Comparison of ENCODE assay signal across 13 cellular contexts in the genomic region with DNA sequence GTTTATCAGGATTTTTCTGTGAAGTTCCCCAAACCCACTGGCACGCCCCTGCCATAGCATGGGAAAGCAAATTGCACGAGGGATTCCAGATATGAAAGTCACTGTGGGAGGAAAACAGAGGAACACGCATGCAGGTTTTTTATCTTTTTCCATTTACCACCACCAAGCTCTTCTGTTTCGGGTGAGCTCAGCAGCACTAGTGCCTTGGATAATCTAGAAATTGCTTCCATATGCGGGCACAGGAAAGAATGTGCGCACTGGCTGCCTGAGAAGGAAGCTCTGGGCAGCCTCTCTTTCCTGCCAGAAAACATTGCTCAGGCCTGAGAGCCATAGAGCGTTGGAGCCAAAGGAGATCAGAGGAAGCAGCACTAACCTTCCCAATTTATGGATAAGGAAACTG.
DNase-seq lines count a peak whose midpoint lies in the region; ATAC-seq and TF ChIP-seq lines count a peak whose summit lies in the region.
"Had no signal": no experiment of that assay in that cellular context is flagged by ENCODE, and none has a peak within 500 bp of the region (broad histone marks: within the 10 kb centered on the region; RNA-seq: fewer than 3 reads in every experiment).

No MANE protein-coding gene starts in this region.

- H3K4me3 Mint-ChIP-seq in endothelial cell (ENCODE audit: unreplicated experiment) (no peak overlapping the region), nephron progenitor cell (no peak overlapping the region)

- TF ChIP-seq POLR2A in heart left ventricle (IDR thresholded peaks at IDR 0.05), result no peak
- no peak for TF ChIP-seq POLR2A in vagina (IDR thresholded peaks at IDR 0.05)

- no peaks in the 10 kb centered on the region for H3K36me3 ChIP-seq in heart left ventricle
- no peaks in the 10 kb centered on the region for H3K36me3 ChIP-seq in vagina
- no peaks in the 10 kb centered on the region for H3K36me3 ChIP-seq in effector memory CD4-positive, alpha-beta T cell (ENCODE audit: control insufficient read depth, insufficient read depth, low read length)

- H3K27ac Mint-ChIP-seq in endothelial cell (ENCODE audit: unreplicated experiment) (peak overlapping the region; percentile 91), nephron progenitor cell (peak overlapping the region; percentile 45)
- H3K27ac Mint-ChIP-seq: activated T-helper 2 cell treated with anti-CD3 and anti-CD28 coated beads, Interferon-gamma antibody, Interleukin-2, Interleukin-4, amounts not matched to agents 10 μg/mL and 5 μg/mL and 100 μg/mL, durations not matched to agents 14 hours and 24 hours and 36 hours had no signal

- peak in 3 of 4 donors; percentile 8 to 37 (median 21) for ATAC-seq in heart left ventricle

- H3K9me3 Mint-ChIP-seq in endothelial cell (ENCODE audit: unreplicated experiment), result no peaks in the 10 kb centered on the region
- no peaks in the 10 kb centered on the region for H3K9me3 Mint-ChIP-seq in nephron progenitor cell
- H3K9me3 Mint-ChIP-seq: activated T-helper 2 cell treated with anti-CD3 and anti-CD28 coated beads, Interferon-gamma antibody, Interleukin-2, Interleukin-4, amounts not matched to agents 10 μg/mL and 5 μg/mL and 100 μg/mL, durations not matched to agents 14 hours and 24 hours and 36 hours had no signal

- H3K27me3 Mint-ChIP-seq in endothelial cell (ENCODE audit: unreplicated experiment) (peaks cover 2% of the 10 kb centered on the region), nephron progenitor cell (ENCODE audit: low read depth, poor library complexity) (no peaks in the 10 kb centered on the region)

- no peak overlapping the region for H3K4me3 ChIP-seq in heart left ventricle
- no peak overlapping the region for H3K4me3 ChIP-seq in vagina
- H3K4me3 ChIP-seq in effector memory CD4-positive, alpha-beta T cell (ENCODE audit: insufficient read depth, low read depth, low read length, poor library complexity, severe bottlenecking), result no peak overlapping the region
- H3K4me3 ChIP-seq: PC-9 had no signal

- DNase-seq in heart left ventricle, result peak in 1 of 5 donors; percentile 32
- DNase-seq in cardiac septum (ENCODE audit: low spot score), result no peak
- peak; percentile 27 for DNase-seq in endothelial cell (ENCODE audit: low spot score)
- DNase-seq in nephron progenitor cell, result no peak
- DNase-seq in vagina (ENCODE audit: extremely low spot score in 2 of 2), result no peak
- no peak for DNase-seq in DMS79 (lab: John Stamatoyannopoulos, UW)
- no peak for DNase-seq in nucleus accumbens (lab: John Stamatoyannopoulos, UW)
- no peak for DNase-seq in effector memory CD4-positive, alpha-beta T cell
- DNase-seq: activated CD4-positive, CD25-positive, alpha-beta regulatory T cell treated with anti-CD3 and anti-CD28 coated beads, Interleukin-2, amount 50 U/mL, for 72 hours; AML-193; NCI-H2107; PC-9 had no signal

- no peaks in the 10 kb centered on the region for H3K27me3 ChIP-seq in heart left ventricle
- no peaks in the 10 kb centered on the region for H3K27me3 ChIP-seq in vagina
- H3K27me3 ChIP-seq in effector memory CD4-positive, alpha-beta T cell (replicated peaks; ENCODE audit: control insufficient read depth, insufficient read depth, low read length, poor library complexity, severe bottlenecking), result no peaks in the 10 kb centered on the region

- no peak for TF ChIP-seq CTCF in heart left ventricle (IDR thresholded peaks at IDR 0.05)
- TF ChIP-seq CTCF in endothelial cell (IDR thresholded peaks at IDR 0.05; ENCODE audit: unreplicated experiment), result no peak
- TF ChIP-seq CTCF in nephron progenitor cell (IDR thresholded peaks at IDR 0.05), result no peak
- no peak for TF ChIP-seq CTCF in vagina (IDR thresholded peaks at IDR 0.05)

- H3K9me3 ChIP-seq in heart left ventricle, result no peaks in the 10 kb centered on the region
- H3K9me3 ChIP-seq in vagina, result no peaks in the 10 kb centered on the region
- H3K9me3 ChIP-seq in effector memory CD4-positive, alpha-beta T cell (ENCODE audit: control insufficient read depth, low read length), result no peaks in the 10 kb centered on the region

- H3K27ac ChIP-seq in heart left ventricle (peak overlapping the region in 7 of 12 donors; percentile 11 to 84 (median 54)), vagina (peak overlapping the region; percentile 84)
- H3K27ac ChIP-seq in effector memory CD4-positive, alpha-beta T cell (ENCODE audit: insufficient read depth, low read length, poor library complexity, severe bottlenecking), result no peak overlapping the region
- H3K27ac ChIP-seq: PC-9 had no signal

- H3K4me1 Mint-ChIP-seq in endothelial cell (ENCODE audit: unreplicated experiment), result peaks cover 63% of the 10 kb centered on the region
- peaks cover 28% of the 10 kb centered on the region for H3K4me1 Mint-ChIP-seq in nephron progenitor cell

- intact Hi-C loops in heart left ventricle (cut with DNase I) (no loop called here), cardiac septum (cut with DNase I) (no loop called here), vagina (cut with DNase I) (no loop called here)

- H3K4me1 ChIP-seq in heart left ventricle (peaks cover 0 to 79% (median 45%) of the 10 kb centered on the region in 12 donors), vagina (peaks cover 55% of the 10 kb centered on the region)
- H3K4me1 ChIP-seq in effector memory CD4-positive, alpha-beta T cell (ENCODE audit: control insufficient read depth, insufficient read depth, low read length, poor library complexity, severe bottlenecking), result no peaks in the 10 kb centered on the region

- 70 to 73% (median 72%) methylated on average over 7 of the region's 7 CpGs for WGBS in heart left ventricle, 4 donors

- peaks cover 11% of the 10 kb centered on the region for H3K36me3 Mint-ChIP-seq in endothelial cell (ENCODE audit: low read depth, unreplicated experiment)
- H3K36me3 Mint-ChIP-seq in nephron progenitor cell (ENCODE audit: low read depth), result peaks cover 21% of the 10 kb centered on the region
